1 cellular context compared by ENCODE assay signal in genomic region chr16:88459366-88460055, GRCh38.
TF ChIP-seq lines count a peak whose summit lies in the region.

No MANE protein-coding gene starts in this region.

TF ChIP-seq in HepG2, 621 proteins besides CTCF, POLR2A, EP300 and RAD21:
- TF ChIP-seq ZNF205 (CRISPR knock-in tag; IDR thresholded peaks at IDR 0.05), result no peak
- no peak for TF ChIP-seq HES4 (CRISPR knock-in tag; IDR thresholded peaks at IDR 0.05; ENCODE audit: borderline replicate concordance)
- TF ChIP-seq, protein P1, sequence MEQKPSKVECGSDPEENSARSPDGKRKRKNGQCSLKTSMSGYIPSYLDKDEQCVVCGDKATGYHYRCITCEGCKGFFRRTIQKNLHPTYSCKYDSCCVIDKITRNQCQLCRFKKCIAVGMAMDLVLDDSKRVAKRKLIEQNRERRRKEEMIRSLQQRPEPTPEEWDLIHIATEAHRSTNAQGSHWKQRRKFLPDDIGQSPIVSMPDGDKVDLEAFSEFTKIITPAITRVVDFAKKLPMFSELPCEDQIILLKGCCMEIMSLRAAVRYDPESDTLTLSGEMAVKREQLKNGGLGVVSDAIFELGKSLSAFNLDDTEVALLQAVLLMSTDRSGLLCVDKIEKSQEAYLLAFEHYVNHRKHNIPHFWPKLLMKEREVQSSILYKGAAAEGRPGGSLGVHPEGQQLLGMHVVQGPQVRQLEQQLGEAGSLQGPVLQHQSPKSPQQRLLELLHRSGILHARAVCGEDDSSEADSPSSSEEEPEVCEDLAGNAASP (CRISPR knock-in tag; IDR thresholded peaks at IDR 0.05; ENCODE audit: borderline replicate concordance), result no peak
- TF ChIP-seq, protein P2, sequence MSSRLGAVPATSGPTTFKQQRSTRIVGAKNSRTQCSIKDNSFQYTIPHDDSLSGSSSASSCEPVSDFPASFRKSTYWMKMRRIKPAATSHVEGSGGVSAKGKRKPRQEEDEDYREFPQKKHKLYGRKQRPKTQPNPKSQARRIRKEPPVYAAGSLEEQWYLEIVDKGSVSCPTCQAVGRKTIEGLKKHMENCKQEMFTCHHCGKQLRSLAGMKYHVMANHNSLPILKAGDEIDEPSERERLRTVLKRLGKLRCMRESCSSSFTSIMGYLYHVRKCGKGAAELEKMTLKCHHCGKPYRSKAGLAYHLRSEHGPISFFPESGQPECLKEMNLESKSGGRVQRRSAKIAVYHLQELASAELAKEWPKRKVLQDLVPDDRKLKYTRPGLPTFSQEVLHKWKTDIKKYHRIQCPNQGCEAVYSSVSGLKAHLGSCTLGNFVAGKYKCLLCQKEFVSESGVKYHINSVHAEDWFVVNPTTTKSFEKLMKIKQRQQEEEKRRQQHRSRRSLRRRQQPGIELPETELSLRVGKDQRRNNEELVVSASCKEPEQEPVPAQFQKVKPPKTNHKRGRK (CRISPR knock-in tag; IDR thresholded peaks at IDR 0.05), result no peak
- TF ChIP-seq SNAPC4 (CRISPR knock-in tag; IDR thresholded peaks at IDR 0.05), result no peak
- TF ChIP-seq, protein P3, sequence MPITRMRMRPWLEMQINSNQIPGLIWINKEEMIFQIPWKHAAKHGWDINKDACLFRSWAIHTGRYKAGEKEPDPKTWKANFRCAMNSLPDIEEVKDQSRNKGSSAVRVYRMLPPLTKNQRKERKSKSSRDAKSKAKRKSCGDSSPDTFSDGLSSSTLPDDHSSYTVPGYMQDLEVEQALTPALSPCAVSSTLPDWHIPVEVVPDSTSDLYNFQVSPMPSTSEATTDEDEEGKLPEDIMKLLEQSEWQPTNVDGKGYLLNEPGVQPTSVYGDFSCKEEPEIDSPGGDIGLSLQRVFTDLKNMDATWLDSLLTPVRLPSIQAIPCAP (CRISPR knock-in tag; IDR thresholded peaks at IDR 0.05; ENCODE audit: low read depth), result no peak
- no peak for TF ChIP-seq ZNF496 (CRISPR knock-in tag; IDR thresholded peaks at IDR 0.05; ENCODE audit: insufficient replicate concordance)
- no peak for TF ChIP-seq NCOR1 (IDR thresholded peaks at IDR 0.05; ENCODE audit: borderline replicate concordance, low read length)
- TF ChIP-seq HDAC6 (IDR thresholded peaks at IDR 0.05; ENCODE audit: low read depth, low read length), result no peak
- no peak for TF ChIP-seq KMT2B (CRISPR knock-in tag; IDR thresholded peaks at IDR 0.05)
- TF ChIP-seq, protein P4, sequence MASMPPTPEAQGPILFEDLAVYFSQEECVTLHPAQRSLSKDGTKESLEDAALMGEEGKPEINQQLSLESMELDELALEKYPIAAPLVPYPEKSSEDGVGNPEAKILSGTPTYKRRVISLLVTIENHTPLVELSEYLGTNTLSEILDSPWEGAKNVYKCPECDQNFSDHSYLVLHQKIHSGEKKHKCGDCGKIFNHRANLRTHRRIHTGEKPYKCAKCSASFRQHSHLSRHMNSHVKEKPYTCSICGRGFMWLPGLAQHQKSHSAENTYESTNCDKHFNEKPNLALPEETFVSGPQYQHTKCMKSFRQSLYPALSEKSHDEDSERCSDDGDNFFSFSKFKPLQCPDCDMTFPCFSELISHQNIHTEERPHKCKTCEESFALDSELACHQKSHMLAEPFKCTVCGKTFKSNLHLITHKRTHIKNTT (CRISPR knock-in tag; IDR thresholded peaks at IDR 0.05), result no peak
- no peak for TF ChIP-seq MLLT10 (CRISPR knock-in tag; IDR thresholded peaks at IDR 0.05)
- no peak for TF ChIP-seq RFX1 (IDR thresholded peaks at IDR 0.05)
- TF ChIP-seq MAFK (conservative IDR thresholded peaks at IDR 0.05 in 1 of 2, IDR thresholded peaks at IDR 0.05 in 1 of 2; ENCODE audit: low read length in 2 of 2), result no peak
- TF ChIP-seq, protein P5, sequence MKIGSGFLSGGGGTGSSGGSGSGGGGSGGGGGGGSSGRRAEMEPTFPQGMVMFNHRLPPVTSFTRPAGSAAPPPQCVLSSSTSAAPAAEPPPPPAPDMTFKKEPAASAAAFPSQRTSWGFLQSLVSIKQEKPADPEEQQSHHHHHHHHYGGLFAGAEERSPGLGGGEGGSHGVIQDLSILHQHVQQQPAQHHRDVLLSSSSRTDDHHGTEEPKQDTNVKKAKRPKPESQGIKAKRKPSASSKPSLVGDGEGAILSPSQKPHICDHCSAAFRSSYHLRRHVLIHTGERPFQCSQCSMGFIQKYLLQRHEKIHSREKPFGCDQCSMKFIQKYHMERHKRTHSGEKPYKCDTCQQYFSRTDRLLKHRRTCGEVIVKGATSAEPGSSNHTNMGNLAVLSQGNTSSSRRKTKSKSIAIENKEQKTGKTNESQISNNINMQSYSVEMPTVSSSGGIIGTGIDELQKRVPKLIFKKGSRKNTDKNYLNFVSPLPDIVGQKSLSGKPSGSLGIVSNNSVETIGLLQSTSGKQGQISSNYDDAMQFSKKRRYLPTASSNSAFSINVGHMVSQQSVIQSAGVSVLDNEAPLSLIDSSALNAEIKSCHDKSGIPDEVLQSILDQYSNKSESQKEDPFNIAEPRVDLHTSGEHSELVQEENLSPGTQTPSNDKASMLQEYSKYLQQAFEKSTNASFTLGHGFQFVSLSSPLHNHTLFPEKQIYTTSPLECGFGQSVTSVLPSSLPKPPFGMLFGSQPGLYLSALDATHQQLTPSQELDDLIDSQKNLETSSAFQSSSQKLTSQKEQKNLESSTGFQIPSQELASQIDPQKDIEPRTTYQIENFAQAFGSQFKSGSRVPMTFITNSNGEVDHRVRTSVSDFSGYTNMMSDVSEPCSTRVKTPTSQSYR (CRISPR knock-in tag; IDR thresholded peaks at IDR 0.05; ENCODE audit: borderline replicate concordance), result no peak
- TF ChIP-seq ZNF761 (CRISPR knock-in tag; conservative IDR thresholded peaks at IDR 0.05), result no peak
- no peak for TF ChIP-seq ZNF773 (CRISPR knock-in tag; IDR thresholded peaks at IDR 0.05; ENCODE audit: borderline replicate concordance)
- peak; percentile 82; the same call in 1 of the 2 replicates for TF ChIP-seq ZNF263 (CRISPR knock-in tag; IDR thresholded peaks at IDR 0.05)
- peak; percentile 63 for TF ChIP-seq HNRNPK (IDR thresholded peaks at IDR 0.05; ENCODE audit: low read depth, low read length, poor library complexity, severe bottlenecking)
- TF ChIP-seq, protein P6, sequence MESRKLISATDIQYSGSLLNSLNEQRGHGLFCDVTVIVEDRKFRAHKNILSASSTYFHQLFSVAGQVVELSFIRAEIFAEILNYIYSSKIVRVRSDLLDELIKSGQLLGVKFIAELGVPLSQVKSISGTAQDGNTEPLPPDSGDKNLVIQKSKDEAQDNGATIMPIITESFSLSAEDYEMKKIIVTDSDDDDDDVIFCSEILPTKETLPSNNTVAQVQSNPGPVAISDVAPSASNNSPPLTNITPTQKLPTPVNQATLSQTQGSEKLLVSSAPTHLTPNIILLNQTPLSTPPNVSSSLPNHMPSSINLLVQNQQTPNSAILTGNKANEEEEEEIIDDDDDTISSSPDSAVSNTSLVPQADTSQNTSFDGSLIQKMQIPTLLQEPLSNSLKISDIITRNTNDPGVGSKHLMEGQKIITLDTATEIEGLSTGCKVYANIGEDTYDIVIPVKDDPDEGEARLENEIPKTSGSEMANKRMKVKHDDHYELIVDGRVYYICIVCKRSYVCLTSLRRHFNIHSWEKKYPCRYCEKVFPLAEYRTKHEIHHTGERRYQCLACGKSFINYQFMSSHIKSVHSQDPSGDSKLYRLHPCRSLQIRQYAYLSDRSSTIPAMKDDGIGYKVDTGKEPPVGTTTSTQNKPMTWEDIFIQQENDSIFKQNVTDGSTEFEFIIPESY (CRISPR knock-in tag; IDR thresholded peaks at IDR 0.05), result peak; percentile 41; the same call in 1 of the 2 replicates
- no peak for TF ChIP-seq FOXO1 (CRISPR knock-in tag; IDR thresholded peaks at IDR 0.05)
- no peak for TF ChIP-seq KLF9 (CRISPR knock-in tag; IDR thresholded peaks at IDR 0.05; ENCODE audit: low read depth)
- no peak for TF ChIP-seq ZNF546 (CRISPR knock-in tag; conservative IDR thresholded peaks at IDR 0.05)
- no peak for TF ChIP-seq RXRB (CRISPR knock-in tag; IDR thresholded peaks at IDR 0.05; ENCODE audit: borderline replicate concordance)
- TF ChIP-seq, protein P7, sequence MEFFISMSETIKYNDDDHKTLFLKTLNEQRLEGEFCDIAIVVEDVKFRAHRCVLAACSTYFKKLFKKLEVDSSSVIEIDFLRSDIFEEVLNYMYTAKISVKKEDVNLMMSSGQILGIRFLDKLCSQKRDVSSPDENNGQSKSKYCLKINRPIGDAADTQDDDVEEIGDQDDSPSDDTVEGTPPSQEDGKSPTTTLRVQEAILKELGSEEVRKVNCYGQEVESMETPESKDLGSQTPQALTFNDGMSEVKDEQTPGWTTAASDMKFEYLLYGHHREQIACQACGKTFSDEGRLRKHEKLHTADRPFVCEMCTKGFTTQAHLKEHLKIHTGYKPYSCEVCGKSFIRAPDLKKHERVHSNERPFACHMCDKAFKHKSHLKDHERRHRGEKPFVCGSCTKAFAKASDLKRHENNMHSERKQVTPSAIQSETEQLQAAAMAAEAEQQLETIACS (CRISPR knock-in tag; IDR thresholded peaks at IDR 0.05), result no peak
- TF ChIP-seq, protein P8, sequence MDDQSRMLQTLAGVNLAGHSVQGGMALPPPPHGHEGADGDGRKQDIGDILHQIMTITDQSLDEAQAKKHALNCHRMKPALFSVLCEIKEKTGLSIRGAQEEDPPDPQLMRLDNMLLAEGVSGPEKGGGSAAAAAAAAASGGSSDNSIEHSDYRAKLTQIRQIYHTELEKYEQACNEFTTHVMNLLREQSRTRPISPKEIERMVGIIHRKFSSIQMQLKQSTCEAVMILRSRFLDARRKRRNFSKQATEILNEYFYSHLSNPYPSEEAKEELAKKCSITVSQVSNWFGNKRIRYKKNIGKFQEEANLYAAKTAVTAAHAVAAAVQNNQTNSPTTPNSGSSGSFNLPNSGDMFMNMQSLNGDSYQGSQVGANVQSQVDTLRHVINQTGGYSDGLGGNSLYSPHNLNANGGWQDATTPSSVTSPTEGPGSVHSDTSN (CRISPR knock-in tag; IDR thresholded peaks at IDR 0.05; ENCODE audit: borderline replicate concordance), result no peak
- TF ChIP-seq ZKSCAN5 (CRISPR knock-in tag; IDR thresholded peaks at IDR 0.05), result no peak
- peak; percentile 51; the same call in 1 of the 2 replicates for TF ChIP-seq ZNF629 (CRISPR knock-in tag; conservative IDR thresholded peaks at IDR 0.05)
- no peak for TF ChIP-seq ZNF652 (CRISPR knock-in tag; IDR thresholded peaks at IDR 0.05; ENCODE audit: borderline replicate concordance, low read depth)
- no peak for TF ChIP-seq ZNF124 (CRISPR knock-in tag; IDR thresholded peaks at IDR 0.05)
- no peak for TF ChIP-seq ATF5 (CRISPR knock-in tag; IDR thresholded peaks at IDR 0.05; ENCODE audit: low read depth)
- no peak for TF ChIP-seq ZNF589 (CRISPR knock-in tag; conservative IDR thresholded peaks at IDR 0.05)
